ENCODE assay signal across 8 cellular contexts in genomic region chr12:115998119-115998633, GRCh38.
A peak's percentile ranks its signal among the peaks of the same experiment; 100 is the strongest.
DNase-seq lines count a peak whose midpoint lies in the region; ATAC-seq, FAIRE-seq and TF ChIP-seq lines count a peak whose summit lies in the region.

No MANE protein-coding gene starts in this region.

- no peaks in the 10 kb centered on the region for H3K9me3 Mint-ChIP-seq in GM23338

- no peak for TF ChIP-seq EP300 in upper lobe of left lung (IDR thresholded peaks at IDR 0.05)

- TF ChIP-seq POLR2A in upper lobe of left lung (IDR thresholded peaks at IDR 0.05), result no peak

- H3K27ac ChIP-seq in GM23338 (ENCODE audit: low read depth) (no peak overlapping the region), upper lobe of left lung (peak overlapping the region; percentile 1 to 62 (median 22))

- peaks cover 12% of the 10 kb centered on the region for H3K4me1 Mint-ChIP-seq in GM23338

- H3K4me2 ChIP-seq in GM23338, result no peak overlapping the region

- H3K36me3 Mint-ChIP-seq in GM23338 (ENCODE audit: low read depth), result peaks cover 9% of the 10 kb centered on the region; the same call in 2 of the 3 replicates

- ATAC-seq in GM23338 (peak; percentile 98), upper lobe of left lung (ENCODE audit: low FRiP score in 2 of 2) (peak; percentile 68 to 73), HG03457 (IDR thresholded peaks at IDR 0.05; ENCODE audit: unreplicated experiment) (no peak)

- H3K4me3 ChIP-seq in GM23338, result no peak overlapping the region
- H3K4me3 ChIP-seq in upper lobe of left lung, result no peak overlapping the region

- no peaks in the 10 kb centered on the region for H4K20me1 ChIP-seq in GM23338 (replicated peaks; ENCODE audit: insufficient read depth)

- H2AFZ ChIP-seq in GM23338, result no peak overlapping the region

- no peaks in the 10 kb centered on the region for H3K79me2 ChIP-seq in GM23338 (replicated peaks; ENCODE audit: insufficient read depth)

- no peaks in the 10 kb centered on the region for H3F3A ChIP-seq in GM23338 (replicated peaks; ENCODE audit: low read depth)

- WGBS in upper lobe of left lung, 2 donors, result 40 to 69% methylated on average over 3 of the region's 3 CpGs

- H3K9me3 ChIP-seq in upper lobe of left lung, result no peaks in the 10 kb centered on the region

- H3K4me1 ChIP-seq in GM23338 (ENCODE audit: insufficient read depth) (no peaks in the 10 kb centered on the region), upper lobe of left lung (peaks cover 4 to 12% (median 9%) of the 10 kb centered on the region in 4 donors)

- peak; percentile 18 for DNase-seq in D721Med (ENCODE audit: insufficient read length, low spot score)
- DNase-seq in GM23338 (ENCODE audit: low spot score), result peak; percentile 73
- peak; percentile 60 for DNase-seq in NCI-H69 (lab: John Stamatoyannopoulos, UW)
- DNase-seq in cerebellar cortex (ENCODE audit: low spot score), result peak; percentile 65
- peak; percentile 69 for DNase-seq in left kidney (ENCODE audit: low read depth, low spot score)
- no peak for DNase-seq in upper lobe of left lung
- DNase-seq in activated T-cell treated with anti-CD3 and anti-CD28 coated beads, Interleukin-2, amount 50 U/mL, for 1 hour, result no peak

- H3K36me3 ChIP-seq in GM23338 (ENCODE audit: insufficient read depth) (peaks cover 3% of the 10 kb centered on the region; the same call in 1 of the 2 replicates), upper lobe of left lung (peaks cover 14 to 63% (median 28%) of the 10 kb centered on the region in 4 donors)

- TF ChIP-seq CTCF in D721Med (IDR thresholded peaks at IDR 0.05; ENCODE audit: insufficient read depth, missing control alignments) (peak; percentile 72), GM23338 (conservative IDR thresholded peaks at IDR 0.05; ENCODE audit: low read depth in 2 of 2) (peak; percentile 53 to 95), upper lobe of left lung (IDR thresholded peaks at IDR 0.05) (peak; percentile 63 to 80 (median 69))

- no peaks in the 10 kb centered on the region for H3K9me2 ChIP-seq in GM23338 (ENCODE audit: insufficient read depth)

- H3K4me3 Mint-ChIP-seq in GM23338, result no peak overlapping the region

- FAIRE-seq in D721Med (lab: Jason Lieb, UNC), result no peak

- H3K27me3 ChIP-seq in GM23338 (ENCODE audit: insufficient read depth) (no peaks in the 10 kb centered on the region), upper lobe of left lung (no peaks in the 10 kb centered on the region)

- H3K27me3 Mint-ChIP-seq in GM23338 (ENCODE audit: insufficient read depth, low read depth, poor library complexity), result no peaks in the 10 kb centered on the region

- peak overlapping the region; percentile 24 for H3K27ac Mint-ChIP-seq in GM23338

TF ChIP-seq in GM23338, 12 proteins besides CTCF, POLR2A, EP300 and RAD21:
- no peak for TF ChIP-seq POLR2AphosphoS5 (IDR thresholded peaks at IDR 0.05; ENCODE audit: low read depth)
- TF ChIP-seq ZNF462 (CRISPR knock-in tag; IDR thresholded peaks at IDR 0.05), result peak; percentile 84

Comparison
In these comparisons a context has a peak if more than half of its experiments do, and no peak if none do; other contexts are left out.
1. DNase-seq: peak in D721Med (single experiment), GM23338 (single experiment), NCI-H69 (single experiment), cerebellar cortex (single experiment) and left kidney (single experiment); none in upper lobe of left lung (0 of 2) and activated T-cell treated with anti-CD3 and anti-CD28 coated beads, Interleukin-2, amount 50 U/mL, for 1 hour (single experiment).
2. Peak in every context shown above with its lines, with median percentiles within 50 percentile points of each other: CTCF ChIP-seq.